In the genomic region with DNA sequence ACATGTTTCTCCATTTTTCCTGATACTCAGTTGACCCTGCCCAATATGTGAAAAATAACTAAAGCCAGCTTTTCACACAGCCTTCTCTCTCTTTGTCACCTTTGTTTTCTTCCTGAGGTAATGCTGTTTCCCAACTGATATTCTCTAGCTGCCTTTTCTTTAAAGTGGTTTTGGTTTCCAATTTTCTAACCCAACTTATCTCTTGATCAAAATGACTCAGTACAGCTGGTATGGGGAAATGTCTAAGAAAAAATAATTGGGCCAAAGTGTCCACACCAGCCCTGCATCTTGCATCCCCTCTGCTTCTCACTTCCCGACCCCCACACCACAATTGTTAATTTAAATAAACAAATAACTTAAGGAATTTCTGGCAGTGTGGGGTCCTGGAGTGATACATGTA, we compare ENCODE assay signal across 11 cellular contexts.
DNase-seq lines count a peak whose midpoint lies in the region; TF ChIP-seq lines count a peak whose summit lies in the region.
"Had no signal": no experiment of that assay in that cellular context is flagged by ENCODE, and none has a peak within 500 bp of the region (broad histone marks: within the 10 kb centered on the region; RNA-seq: fewer than 3 reads in every experiment).

No MANE protein-coding gene starts in this region.

- no peak overlapping the region for H2AFZ ChIP-seq in GM23248
- peak overlapping the region; percentile 13; the same call in 1 of the 2 replicates for H2AFZ ChIP-seq in MM.1S (ENCODE audit: low read length)
- H2AFZ ChIP-seq in osteoblast (ENCODE audit: low read length), result no peak overlapping the region

- DNase-seq in Daoy (ENCODE audit: low read depth) (peak; percentile 78), GM23248 (peak; percentile 50), MM.1S (peak; percentile 46), epithelial cell of esophagus (ENCODE audit: low read depth) (peak; percentile 2), osteoblast (ENCODE audit: insufficient read length, low spot score, missing footprints) (no peak), epidermal melanocyte (ENCODE audit: insufficient read length, low spot score) (no peak), UCSD-AML1 (lab: John Stamatoyannopoulos, UW; ENCODE audit: unreplicated experiment) (no peak), cortex of kidney (lab: John Stamatoyannopoulos, UW) (no peak)
- DNase-seq: CD4-positive, alpha-beta memory T cell; left colon; NCI-H2227 treated with DMSO at 0.1 percent for 48 hours had no signal

- H3K9me2 ChIP-seq in GM23248 (ENCODE audit: insufficient read depth) (no peaks in the 10 kb centered on the region; the same call in 1 of the 2 replicates), MM.1S (replicated peaks; ENCODE audit: insufficient read depth, low read length) (no peaks in the 10 kb centered on the region)

- H3K27ac ChIP-seq in GM23248, result no peak overlapping the region
- H3K27ac ChIP-seq in MM.1S (ENCODE audit: low read length), result peak overlapping the region; percentile 42; the same call in 1 of the 2 replicates
- H3K27ac ChIP-seq in osteoblast (ENCODE audit: low read depth, low read length), result no peak overlapping the region

- H3K4me2 ChIP-seq in GM23248 (ENCODE audit: unreplicated experiment), result peak overlapping the region; percentile 55
- peak overlapping the region; percentile 56 for H3K4me2 ChIP-seq in MM.1S (ENCODE audit: low read depth, low read length)
- no peak overlapping the region for H3K4me2 ChIP-seq in osteoblast (ENCODE audit: insufficient read depth, low read length)

- H3K4me1 ChIP-seq in GM23248 (ENCODE audit: insufficient read depth) (peaks cover 29% of the 10 kb centered on the region), MM.1S (ENCODE audit: low read length) (peaks cover 51% of the 10 kb centered on the region), osteoblast (ENCODE audit: insufficient read depth, low read length) (no peaks in the 10 kb centered on the region)

- H3K9ac ChIP-seq in GM23248, result no peak overlapping the region
- no peak overlapping the region for H3K9ac ChIP-seq in MM.1S (ENCODE audit: low read length)

- H4K20me1 ChIP-seq in GM23248 (ENCODE audit: insufficient read depth) (no peaks in the 10 kb centered on the region), MM.1S (ENCODE audit: insufficient read depth, low read length) (no peaks in the 10 kb centered on the region), osteoblast (ENCODE audit: insufficient read depth, low read length) (no peaks in the 10 kb centered on the region)

- 31 to 46% methylated on average over 1 of the region's 1 CpG for WGBS in GM23248 (ENCODE audit: low coverage in 1 of 2, low lambda C conversion rate in 2 of 2, missing lambda C conversion rate in 2 of 2), 2 experiments

- H3F3A ChIP-seq in GM23248 (ENCODE audit: insufficient read depth) (peaks cover 32% of the 10 kb centered on the region), MM.1S (ENCODE audit: insufficient read depth, low read length) (no peaks in the 10 kb centered on the region; the same call in none of the 2 replicates)

- no peaks in the 10 kb centered on the region for H3K79me2 ChIP-seq in GM23248 (ENCODE audit: insufficient read depth)
- H3K79me2 ChIP-seq in MM.1S (ENCODE audit: low read length), result no peaks in the 10 kb centered on the region
- H3K79me2 ChIP-seq in osteoblast (ENCODE audit: insufficient read depth, low read length), result no peaks in the 10 kb centered on the region

- H3K27me3 ChIP-seq in GM23248 (replicated peaks; ENCODE audit: insufficient read depth), result no peaks in the 10 kb centered on the region
- H3K27me3 ChIP-seq in MM.1S (replicated peaks; ENCODE audit: insufficient read depth, low read length), result no peaks in the 10 kb centered on the region
- no peaks in the 10 kb centered on the region for H3K27me3 ChIP-seq in osteoblast (ENCODE audit: insufficient read depth, low read length)

- H3K9me3 ChIP-seq in GM23248 (ENCODE audit: low read depth), result no peaks in the 10 kb centered on the region
- H3K9me3 ChIP-seq in MM.1S (replicated peaks; ENCODE audit: insufficient read depth, low read length), result no peaks in the 10 kb centered on the region
- H3K9me3 ChIP-seq in osteoblast (ENCODE audit: low read depth, low read length), result no peaks in the 10 kb centered on the region

- no peak for TF ChIP-seq CTCF in MM.1S (IDR thresholded peaks at IDR 0.05; ENCODE audit: low read length)
- no peak for TF ChIP-seq CTCF in epithelial cell of esophagus (IDR thresholded peaks at IDR 0.05; ENCODE audit: insufficient read depth, low read depth, low read length, missing control alignments)
- TF ChIP-seq CTCF in osteoblast (IDR thresholded peaks at IDR 0.05; ENCODE audit: extremely low read depth, low read depth, low read length), result no peak

- in situ Hi-C loops in GM23248 (cut with MboI), result no loop called here

- H3K4me3 ChIP-seq in GM23248, result no peak overlapping the region
- H3K4me3 ChIP-seq in MM.1S (ENCODE audit: low read length), result peak overlapping the region; percentile 1; the same call in 1 of the 2 replicates
- no peak overlapping the region for H3K4me3 ChIP-seq in epithelial cell of esophagus (ENCODE audit: low read length)
- H3K4me3 ChIP-seq in osteoblast (ENCODE audit: insufficient read depth, low read length), result no peak overlapping the region

- H3K36me3 ChIP-seq in GM23248 (ENCODE audit: low read depth), result no peaks in the 10 kb centered on the region
- H3K36me3 ChIP-seq in MM.1S (replicated peaks; ENCODE audit: insufficient read depth, low read length), result no peaks in the 10 kb centered on the region
- no peaks in the 10 kb centered on the region for H3K36me3 ChIP-seq in osteoblast (ENCODE audit: insufficient read depth, low read length)

Comparison
In these comparisons a context has a peak if more than half of its experiments do, and no peak if none do; other contexts are left out.
1. DNase-seq: peak in Daoy (single experiment), GM23248 (single experiment), MM.1S (single experiment) and epithelial cell of esophagus (single experiment); none in osteoblast (single experiment), epidermal melanocyte (single experiment), UCSD-AML1 (single experiment) and cortex of kidney (single experiment).